Comparison of ENCODE assay signal across 20 cellular contexts in the genomic region with DNA sequence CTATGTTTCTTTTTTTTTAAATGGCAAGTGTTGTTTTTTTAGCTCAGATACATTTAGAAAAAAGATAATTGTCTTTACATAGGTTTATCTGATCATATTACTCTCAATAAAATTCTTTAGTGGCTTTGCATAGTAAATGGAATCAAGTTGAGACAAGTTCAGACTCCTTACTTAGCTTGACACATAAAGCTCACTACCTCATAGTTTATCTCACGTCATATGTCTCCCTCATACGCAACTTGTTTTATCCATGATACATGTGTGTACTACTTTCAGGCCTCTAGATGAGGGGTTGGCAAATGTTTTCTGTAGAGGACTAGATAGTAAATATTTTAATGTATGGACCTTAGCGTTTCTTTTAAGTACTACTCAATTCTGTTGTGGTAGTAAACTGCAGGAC.
"Had no signal": no experiment of that assay in that cellular context is flagged by ENCODE, and none has a peak within 500 bp of the region (broad histone marks: within the 10 kb centered on the region; RNA-seq: fewer than 3 reads in every experiment).

No MANE protein-coding gene starts in this region.

- H3K27me3 ChIP-seq: adrenal gland, colonic mucosa, neural progenitor cell, right lobe of liver, tibial nerve had no signal

- H3K27ac ChIP-seq: adrenal gland, neural progenitor cell, right lobe of liver, skin epidermis, tibial nerve, WERI-Rb-1 had no signal

- H3K4me1 ChIP-seq: adrenal gland, colonic mucosa, right lobe of liver, tibial nerve had no signal

- H3K4me3 ChIP-seq: adrenal gland, colonic mucosa, lung, neural progenitor cell, right lobe of liver, skin epidermis, tibial nerve had no signal

- H3K36me3 ChIP-seq: adrenal gland, colonic mucosa, neural progenitor cell, right lobe of liver, tibial nerve, WERI-Rb-1 had no signal

- DNase-seq: activated CD4-positive, CD25-positive, alpha-beta regulatory T cell treated with anti-CD3 and anti-CD28 coated beads, Interleukin-2, amount 50 U/mL, for 72 hours; activated CD8-positive, alpha-beta memory T cell treated with anti-CD3 and anti-CD28 coated beads for 24 hours; activated CD8-positive, alpha-beta memory T cell treated with anti-CD3 and anti-CD28 coated beads, Interleukin-2, amount 50 U/mL, for 4 hours; activated naive CD4-positive, alpha-beta T cell; activated T-cell treated with anti-CD3 and anti-CD28 coated beads, Interleukin-2, amount 50 U/mL, for 24 hours; adrenal gland; colonic mucosa; kidney; naive thymus-derived CD8-positive, alpha-beta T cell; posterior cingulate gyrus; right lobe of liver; stimulated activated CD4-positive, alpha-beta T cell treated with anti-CD3 and anti-CD28 coated beads, Interleukin-1b, Interleukin-23, amount 100 ng/mL, for 48 hours; stimulated activated naive CD8-positive, alpha-beta T cell treated with anti-CD3 and anti-CD28 coated beads, Interleukin-15, amount 100 ng/mL, for 72 hours; WERI-Rb-1 had no signal

- ATAC-seq: left lobe of liver; naive thymus-derived CD8-positive, alpha-beta T cell; right lobe of liver; stimulated activated effector memory CD8-positive, alpha-beta T cell treated with anti-CD3 and anti-CD28 coated beads, Interleukin-12 subunit alpha, Interleukin-12 subunit beta, amount 100 ng/mL, for 72 hours; stimulated activated naive CD8-positive, alpha-beta T cell treated with anti-CD3 and anti-CD28 coated beads, Interleukin-15, amount 100 ng/mL, for 72 hours had no signal

- H3K9me3 ChIP-seq: adrenal gland, colonic mucosa, right lobe of liver, tibial nerve had no signal
